In the genomic region with DNA sequence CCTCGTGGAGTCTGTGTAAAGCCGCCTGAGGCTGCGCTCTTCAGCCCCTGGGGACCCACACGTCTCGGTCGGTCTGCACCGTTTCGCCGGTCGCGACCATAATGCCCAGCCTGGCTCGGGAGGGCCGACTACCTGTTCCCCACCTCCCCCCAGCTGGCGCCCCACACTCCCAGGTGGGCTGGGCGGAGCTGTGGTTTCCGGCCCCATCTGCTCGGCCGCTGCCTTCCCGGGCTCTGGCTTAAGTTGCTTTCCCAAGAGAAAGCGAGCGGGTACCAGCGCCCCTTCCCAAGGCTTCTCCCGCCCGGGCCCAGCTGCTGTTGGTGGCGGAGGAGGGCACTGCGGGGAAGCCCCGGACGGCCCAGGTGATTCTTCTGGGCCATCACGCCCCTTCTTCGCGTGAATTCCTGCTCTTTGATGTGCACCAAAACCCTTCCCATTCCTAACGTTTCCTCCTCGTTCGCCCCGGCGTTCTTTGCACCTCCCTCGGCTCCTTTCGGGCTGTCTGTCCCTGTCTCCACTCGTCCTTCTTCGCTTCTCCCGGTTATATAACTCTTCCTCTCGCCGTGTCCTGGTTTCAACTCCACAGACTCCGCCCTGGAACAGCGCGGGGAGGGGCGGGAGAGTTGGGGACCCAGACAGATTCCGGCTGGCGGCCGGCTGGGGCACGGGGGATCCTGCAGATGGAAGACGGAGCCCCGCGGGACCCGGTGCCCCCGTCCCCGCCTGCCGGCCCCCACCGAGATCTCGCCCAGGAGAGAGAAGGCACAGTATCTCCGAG, we compare ENCODE assay signal across 8 cellular contexts. TPM values are rescaled to one million over a fixed set of nuclear protein-coding genes. Genes with fewer than 3 reads are reported as not detected.
DNase-seq lines count a peak whose midpoint lies in the region; ATAC-seq and TF ChIP-seq lines count a peak whose summit lies in the region.

No MANE protein-coding gene starts in this region.

- under 1% methylated on average over 61 of the region's 61 CpGs for WGBS in liver

- H3K9ac ChIP-seq in SK-N-MC (ENCODE audit: insufficient read length) (peak overlapping the region; percentile 89), liver (ENCODE audit: low read depth in 1 of 2, low read length in 2 of 2) (peak overlapping the region; percentile 64 to 81)

- no peak for TF ChIP-seq RAD21 in liver (IDR thresholded peaks at IDR 0.05)

- ATAC-seq in GM18867 (IDR thresholded peaks at IDR 0.05; ENCODE audit: unreplicated experiment): peak; percentile 1
- ATAC-seq in HG03520 (IDR thresholded peaks at IDR 0.05; ENCODE audit: unreplicated experiment): peak; percentile 30

- TF ChIP-seq CTCF in BJ (IDR thresholded peaks at IDR 0.05; ENCODE audit: insufficient read depth, low read depth, low read length) (no peak), coronary artery (IDR thresholded peaks at IDR 0.05) (no peak), liver (IDR thresholded peaks at IDR 0.05; ENCODE audit: low read depth, low read length, missing input control) (no peak)

- H3K36me3 ChIP-seq in BJ (ENCODE audit: control insufficient read depth, insufficient read depth, low read length): 0 out of 2 replicates have a peak, but pooled peaks cover 2% of the 10 kb centered on the region
- H3K36me3 ChIP-seq in SK-N-MC (ENCODE audit: insufficient read depth, low read length): peaks cover 14% of the 10 kb centered on the region; the same call in 1 of the 2 replicates
- no peaks in the 10 kb centered on the region for H3K36me3 ChIP-seq in liver (ENCODE audit: control insufficient read depth in 4 of 4, insufficient read depth in 3 of 4, low read depth in 1 of 4, low read length in 3 of 4)

- H3K4me3 ChIP-seq in BJ (ENCODE audit: low read depth, low read length) (peak overlapping the region; percentile 85), SK-N-MC (peak overlapping the region; percentile 82), coronary artery (peak overlapping the region; percentile 83), liver (ENCODE audit: low read depth in 1 of 3, low read length in 3 of 3) (peak overlapping the region; percentile 59 to 74 (median 72))

- CTCF ChIA-PET in BJ (lab: Yijun Ruan, JAX): interaction anchor here (1.0 to 3.4 kb wide), 12 partner anchors 10 to 286 kb away, joined by 3 to 26 read pairs (median 6); a partner anchor contains a TSS

- H3K27me3 ChIP-seq in BJ (ENCODE audit: control insufficient read depth, insufficient read depth, low read length): no peaks in the 10 kb centered on the region; the same call in 1 of the 2 replicates
- no peaks in the 10 kb centered on the region for H3K27me3 ChIP-seq in liver (ENCODE audit: control insufficient read depth in 4 of 4, insufficient read depth in 4 of 4, low read length in 3 of 4)

- H3K9me3 ChIP-seq in SK-N-MC (ENCODE audit: low read depth, low read length) (no peaks in the 10 kb centered on the region), liver (ENCODE audit: control insufficient read depth in 4 of 4, low read length in 3 of 4) (no peaks in the 10 kb centered on the region)

- POLR2A ChIA-PET in BJ (lab: Charles Lee): no interaction called here

- H3K27ac ChIP-seq in SK-N-MC (peak overlapping the region; percentile 96), coronary artery (peak overlapping the region; percentile 98 to 99), liver (ENCODE audit: low read depth in 1 of 2, low read length in 2 of 2) (peak overlapping the region; percentile 98 to 99)

- DNase-seq in BJ (ENCODE audit: low read depth) (no peak), SK-N-MC (ENCODE audit: low read depth, low spot score) (no peak), coronary artery (ENCODE audit: low spot score) (peak; percentile 87), NCI-H1105 treated with DMSO at 0.1 percent for 48 hours (lab: John Stamatoyannopoulos, UW) (no peak)
- peak; percentile 54 for DNase-seq in stimulated activated naive CD4-positive, alpha-beta T cell treated with Interleukin-2 at 50 U/mL for 16 hours (lab: John Stamatoyannopoulos, UW)

- peaks cover 7 to 64% (median 44%) of the 10 kb centered on the region in 4 donors for H3K4me1 ChIP-seq in liver (ENCODE audit: control insufficient read depth in 4 of 4, insufficient read depth in 4 of 4, low read length in 3 of 4)

TF ChIP-seq in liver, 16 proteins besides CTCF, POLR2A, EP300 and RAD21:
- peak; percentile 42 for TF ChIP-seq TAF1 (conservative IDR thresholded peaks at IDR 0.05)
- TF ChIP-seq, protein P1, sequence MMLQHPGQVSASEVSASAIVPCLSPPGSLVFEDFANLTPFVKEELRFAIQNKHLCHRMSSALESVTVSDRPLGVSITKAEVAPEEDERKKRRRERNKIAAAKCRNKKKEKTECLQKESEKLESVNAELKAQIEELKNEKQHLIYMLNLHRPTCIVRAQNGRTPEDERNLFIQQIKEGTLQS (IDR thresholded peaks at IDR 0.05): no peak
- no peak for TF ChIP-seq FOXA2 (IDR thresholded peaks at IDR 0.05)
- TF ChIP-seq RXRA (IDR thresholded peaks at IDR 0.05): peak; percentile 56 to 79
TF ChIP-seq in liver: peak in this region for 2.

RNA-seq across cellular contexts. Expression of a gene that starts 2.0 kb away (rescaled TPM):
- 0.91 and 1.2 TPM in 2 replicates for polyA plus RNA-seq in BJ (2011; rRNA removed)
- polyA minus RNA-seq in BJ (2011; rRNA and poly(A)+ RNA removed): 5.0 and 9.0 TPM in 2 replicates
- total RNA-seq in liver: 10 to 100 TPM in 1 of 2 donors, 1 to 10 TPM in 1; 3.5 to 11.5 TPM
- polyA plus RNA-seq in liver: 1 to 10 TPM; 2.5 to 3.2 TPM

RNA-seq across cellular contexts. Expression of a gene that starts 18.9 kb away (rescaled TPM):
- 0.25 and 0.29 TPM in 2 replicates for polyA plus RNA-seq in BJ (2011; rRNA removed)
- not detected in 2 replicates for polyA minus RNA-seq in BJ (2011; rRNA and poly(A)+ RNA removed)
- 1 to 10 TPM in 1 of 2 donors, under 1 TPM in 1; 0.65 to 4.0 TPM for total RNA-seq in liver
- polyA plus RNA-seq in liver: 1 to 10 TPM; 3.3 to 4.6 TPM

RNA-seq across cellular contexts. Expression of a gene that starts 21.4 kb away (rescaled TPM):
- polyA plus RNA-seq in BJ (2011; rRNA removed): 74.9 and 82.7 TPM in 2 replicates
- 20.8 and 34.3 TPM in 2 replicates for polyA minus RNA-seq in BJ (2011; rRNA and poly(A)+ RNA removed)
- total RNA-seq in liver: 10 to 100 TPM; 24.3 to 72.0 TPM
- polyA plus RNA-seq in liver: 100 to 1,000 TPM in 1 of 2 donors, 10 to 100 TPM in 1; 41.6 to 118 TPM

RNA-seq across cellular contexts. Expression of a gene that starts 21.8 kb away (rescaled TPM):
- polyA plus RNA-seq in BJ (2011; rRNA removed): 6.7 and 7.9 TPM in 2 replicates
- polyA minus RNA-seq in BJ (2011; rRNA and poly(A)+ RNA removed): 6.3 and 9.3 TPM in 2 replicates
- 10 to 100 TPM in 1 of 2 donors, 1 to 10 TPM in 1; 4.4 to 12.0 TPM for total RNA-seq in liver
- polyA plus RNA-seq in liver: 1 to 10 TPM; 2.5 to 8.8 TPM

RNA-seq across cellular contexts. Expression of a gene that starts 52.6 kb away (rescaled TPM):
- polyA plus RNA-seq in BJ (2011; rRNA removed) (43.5 and 49.1 TPM in 2 replicates), liver (1 to 10 TPM; 1.9 to 3.4 TPM)
- 67.4 and 108 TPM in 2 replicates for polyA minus RNA-seq in BJ (2011; rRNA and poly(A)+ RNA removed)
- 10 to 100 TPM; 11.0 to 14.4 TPM for total RNA-seq in liver

Comparison
In these comparisons a context has a peak if more than half of its experiments do, and no peak if none do; other contexts are left out.
1. DNase-seq: peak in coronary artery (single experiment) and stimulated activated naive CD4-positive, alpha-beta T cell treated with Interleukin-2 at 50 U/mL for 16 hours (single experiment); none in BJ (single experiment), SK-N-MC (single experiment) and NCI-H1105 treated with DMSO at 0.1 percent for 48 hours (single experiment).
2. Peak in every context shown above with its lines, with median percentiles within 50 percentile points of each other: H3K4me3 ChIP-seq and H3K27ac ChIP-seq.